ENCODE assay signal across 14 cellular contexts in genomic region chr3:120143676-120144075, GRCh38.
"Had no signal": no experiment of that assay in that cellular context is flagged by ENCODE, and none has a peak within 500 bp of the region (broad histone marks: within the 10 kb centered on the region; RNA-seq: fewer than 3 reads in every experiment).

No MANE protein-coding gene starts in this region.

- H3K9me3 Mint-ChIP-seq: activated naive CD4-positive, alpha-beta T cell treated with anti-CD3 and anti-CD28 coated beads for 36 hours; activated T-helper 2 cell treated with anti-CD3 and anti-CD28 coated beads, Interferon-gamma antibody, Interleukin-2, Interleukin-4, amounts not matched to agents 10 μg/mL and 5 μg/mL and 100 μg/mL, durations not matched to agents 14 hours and 24 hours and 36 hours; natural killer cell treated with Interleukin-12 subunit alpha and Interleukin-12 subunit beta and Interleukin-15 and Interleukin-18, amount 100 ng/mL, for 72 hours had no signal

- H3K27ac ChIP-seq: ascending aorta, gastroesophageal sphincter, right atrium auricular region, tibial artery, vagina had no signal

- H3K36me3 Mint-ChIP-seq: natural killer cell treated with Interleukin-12 subunit alpha and Interleukin-12 subunit beta and Interleukin-15 and Interleukin-18, amount 100 ng/mL, for 72 hours had no signal

- H3K27ac Mint-ChIP-seq: activated naive CD4-positive, alpha-beta T cell treated with anti-CD3 and anti-CD28 coated beads for 36 hours; activated T-helper 2 cell treated with anti-CD3 and anti-CD28 coated beads, Interferon-gamma antibody, Interleukin-2, Interleukin-4, amounts not matched to agents 10 μg/mL and 5 μg/mL and 100 μg/mL, durations not matched to agents 14 hours and 24 hours and 36 hours; natural killer cell treated with Interleukin-12 subunit alpha and Interleukin-12 subunit beta and Interleukin-15 and Interleukin-18, amount 100 ng/mL, for 72 hours had no signal

- H3K9me3 ChIP-seq: ascending aorta, gastroesophageal sphincter, right atrium auricular region, tibial artery, vagina had no signal

- H3K4me3 ChIP-seq: ascending aorta, gastroesophageal sphincter, right atrium auricular region, tibial artery, vagina had no signal

- H3K27me3 ChIP-seq: ascending aorta, gastroesophageal sphincter, right atrium auricular region, tibial artery, vagina had no signal

- DNase-seq: activated naive CD4-positive, alpha-beta T cell treated with anti-CD3 and anti-CD28 coated beads for 36 hours; dermis blood vessel endothelial cell; erythroblast; small intestine; stimulated activated CD4-positive, alpha-beta T cell treated with anti-CD3 and anti-CD28 coated beads, Interleukin-4, amount 100 ng/mL, for 24 hours; stimulated activated naive CD4-positive, alpha-beta T cell; tibial artery had no signal

- H3K36me3 ChIP-seq: ascending aorta, gastroesophageal sphincter, right atrium auricular region, tibial artery, vagina had no signal

- H3K4me3 Mint-ChIP-seq: activated naive CD4-positive, alpha-beta T cell treated with anti-CD3 and anti-CD28 coated beads for 36 hours; natural killer cell treated with Interleukin-12 subunit alpha and Interleukin-12 subunit beta and Interleukin-15 and Interleukin-18, amount 100 ng/mL, for 72 hours had no signal

- H3K4me1 ChIP-seq: ascending aorta, gastroesophageal sphincter had no signal

- H3K27me3 Mint-ChIP-seq: natural killer cell treated with Interleukin-12 subunit alpha and Interleukin-12 subunit beta and Interleukin-15 and Interleukin-18, amount 100 ng/mL, for 72 hours; progenitor cell of endocrine pancreas had no signal
